ENCODE assay signal across 18 cellular contexts in the genomic region with DNA sequence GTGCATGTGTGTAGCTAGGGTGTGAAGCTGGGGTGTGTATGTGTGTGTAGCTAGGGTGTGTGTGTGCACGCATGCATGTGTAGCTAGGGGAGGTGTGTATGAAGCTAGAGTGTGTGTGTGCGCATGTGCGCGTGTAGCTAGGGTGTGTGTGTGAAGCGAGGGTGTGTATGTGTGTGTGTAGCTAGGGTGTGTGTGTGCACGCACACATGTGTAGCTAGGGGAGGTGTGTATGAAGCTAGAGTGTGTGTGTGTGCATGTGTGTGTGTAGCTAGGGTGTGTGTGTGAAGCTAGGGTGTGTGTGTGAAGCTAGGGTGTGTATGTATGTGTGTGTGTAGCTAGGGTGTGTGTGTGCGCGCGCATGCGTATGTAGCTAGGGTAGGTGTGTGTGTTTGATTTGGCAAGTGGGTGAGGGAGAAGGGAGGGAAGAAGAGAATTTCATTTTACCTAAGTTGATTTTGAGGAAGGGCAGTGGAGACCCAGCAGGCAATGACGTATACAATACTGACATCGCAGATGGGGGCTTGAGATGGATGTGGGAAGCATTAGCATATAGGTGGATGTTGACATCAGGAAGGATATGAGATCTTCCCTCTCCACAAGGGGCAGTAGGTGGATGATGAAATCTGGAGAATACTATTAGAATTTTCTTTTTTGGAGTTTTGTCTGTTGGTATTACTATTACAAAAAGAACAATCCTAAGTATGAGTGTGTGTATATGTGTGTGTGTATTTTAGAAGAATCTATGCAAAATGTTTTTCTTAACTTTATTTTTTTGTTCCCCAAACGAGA.
DNase-seq lines count a peak whose midpoint lies in the region; ATAC-seq, FAIRE-seq and TF ChIP-seq lines count a peak whose summit lies in the region.
"Had no signal": no experiment of that assay in that cellular context is flagged by ENCODE, and none has a peak within 500 bp of the region (broad histone marks: within the 10 kb centered on the region; RNA-seq: fewer than 3 reads in every experiment).

No MANE protein-coding gene starts in this region.

- no peak overlapping the region for H3K4me2 ChIP-seq in neuronal stem cell (ENCODE audit: insufficient read depth, low read length, poor library complexity, severe bottlenecking)

- peaks cover 3% of the 10 kb centered on the region for H3K4me1 Mint-ChIP-seq in chondrocyte (ENCODE audit: low read depth)
- H3K4me1 Mint-ChIP-seq in effector memory CD8-positive, alpha-beta T cell (ENCODE audit: low read depth in 2 of 2), result peaks cover 4 to 11% of the 10 kb centered on the region in 2 donors

- no peak overlapping the region for H3K27ac Mint-ChIP-seq in chondrocyte (ENCODE audit: unreplicated experiment)
- H3K27ac Mint-ChIP-seq in effector memory CD8-positive, alpha-beta T cell, result no peak overlapping the region
- H3K27ac Mint-ChIP-seq: activated T-cell treated with anti-CD3 and anti-CD28 coated beads, Interleukin-2, amount 50 U/mL, for 24 hours had no signal

- H3K18ac ChIP-seq in neuronal stem cell (ENCODE audit: low read length), result no peak overlapping the region

- peaks cover 0 to 5% of the 10 kb centered on the region in 2 donors for H3K9me3 ChIP-seq in neuronal stem cell (replicated peaks in 1 of 2; ENCODE audit: control insufficient read depth in 2 of 2, insufficient read depth in 1 of 2, low read depth in 1 of 2, low read length in 2 of 2)
- H3K9me3 ChIP-seq: esophagus muscularis mucosa, left lung, thoracic aorta had no signal

- H2BK5ac ChIP-seq in neuronal stem cell (ENCODE audit: low read length), result peak overlapping the region; percentile 48

- TF ChIP-seq CTCF in LNCaP clone FGC (IDR thresholded peaks at IDR 0.05; ENCODE audit: control insufficient read depth, extremely low read depth, insufficient read depth), result 0 out of 2 replicates have a peak, but pooled peaks have one; percentile 5
- peak; percentile 39 for TF ChIP-seq CTCF in chondrocyte (IDR thresholded peaks at IDR 0.05)

- no peak overlapping the region for H2BK120ac ChIP-seq in neuronal stem cell (ENCODE audit: low read depth, low read length)

- H4K8ac ChIP-seq in neuronal stem cell (ENCODE audit: low read depth, low read length), result no peak overlapping the region

- H3K4me3 ChIP-seq in LNCaP clone FGC (ENCODE audit: low read depth, low read length) (no peak overlapping the region), neuronal stem cell (ENCODE audit: low read length in 2 of 2) (peak overlapping the region in 1 of 2 donors; percentile 72)
- H3K4me3 ChIP-seq: esophagus muscularis mucosa, left lung, thoracic aorta had no signal

- no peak overlapping the region for H3K27ac ChIP-seq in neuronal stem cell (replicated peaks; ENCODE audit: low read length)
- H3K27ac ChIP-seq: esophagus muscularis mucosa, left lung, thoracic aorta had no signal

- H4K91ac ChIP-seq in neuronal stem cell (ENCODE audit: low read depth, low read length, poor library complexity), result peak overlapping the region; percentile 26

- peaks cover 6 to 52% of the 10 kb centered on the region in 2 donors for H3K36me3 ChIP-seq in neuronal stem cell (replicated peaks in 1 of 2; ENCODE audit: control insufficient read depth in 2 of 2, insufficient read depth in 2 of 2, low read length in 2 of 2)

- H3K27me3 ChIP-seq in neuronal stem cell (ENCODE audit: control insufficient read depth in 3 of 3, insufficient read depth in 3 of 3, low read depth in 1 of 3, low read length in 3 of 3), result no peaks in the 10 kb centered on the region
- H3K27me3 ChIP-seq: esophagus muscularis mucosa, left lung had no signal

- H2AFZ ChIP-seq in neuronal stem cell (ENCODE audit: low read length), result no peak overlapping the region

- H2BK12ac ChIP-seq in neuronal stem cell (ENCODE audit: low read length), result no peak overlapping the region

- peaks cover 24% of the 10 kb centered on the region for H3K36me3 Mint-ChIP-seq in chondrocyte (ENCODE audit: low read depth)
- no peaks in the 10 kb centered on the region for H3K36me3 Mint-ChIP-seq in effector memory CD8-positive, alpha-beta T cell (ENCODE audit: insufficient read depth)

- H3K4me3 Mint-ChIP-seq in chondrocyte (ENCODE audit: unreplicated experiment), result no peak overlapping the region
- no peak overlapping the region for H3K4me3 Mint-ChIP-seq in effector memory CD8-positive, alpha-beta T cell
- H3K4me3 Mint-ChIP-seq: activated T-cell treated with anti-CD3 and anti-CD28 coated beads, Interleukin-2, amount 50 U/mL, for 24 hours had no signal

- peak overlapping the region; percentile 83 for H3K23ac ChIP-seq in neuronal stem cell (ENCODE audit: low read depth, low read length, poor library complexity)

- no peak overlapping the region for H2AK5ac ChIP-seq in neuronal stem cell (ENCODE audit: low read depth, low read length)

- H3K9ac ChIP-seq in neuronal stem cell (ENCODE audit: low read depth, low read length, poor library complexity), result peak overlapping the region; percentile 74

- FAIRE-seq in GM12891 (lab: Jason Lieb, UNC), result peak; percentile 78
- FAIRE-seq: colon had no signal

- no peak overlapping the region for H3K4ac ChIP-seq in neuronal stem cell (ENCODE audit: low read length)

- WGBS in neuronal stem cell (ENCODE audit: extremely low coverage in 2 of 2, insufficient read length in 2 of 2, insufficient replicate concordance in 1 of 2), 2 donors, result 100% methylated on average over 4 of the region's 13 CpGs; no CpG with 5 or more reads in 1 of the 2 donors

- no peaks in the 10 kb centered on the region for H3K79me1 ChIP-seq in neuronal stem cell (ENCODE audit: low read depth, low read length)

- ATAC-seq in effector memory CD8-positive, alpha-beta T cell (replicated peaks), result no peak
- ATAC-seq: left lung, Right ventricle myocardium inferior had no signal

- H3K4me1 ChIP-seq in neuronal stem cell (ENCODE audit: control insufficient read depth in 2 of 2, insufficient read depth in 1 of 2, low read depth in 1 of 2, low read length in 2 of 2), result peaks cover 0 to 3% of the 10 kb centered on the region in 2 donors
- H3K4me1 ChIP-seq: left lung had no signal

- no peak for TF ChIP-seq POLR2A in GM12891 (IDR thresholded peaks at IDR 0.05; ENCODE audit: low read depth, low read length)

- DNase-seq in GM12891 (ENCODE audit: insufficient read length, low spot score) (no peak), LNCaP clone FGC (ENCODE audit: low read depth) (no peak), chondrocyte (ENCODE audit: low spot score) (no peak), neuronal stem cell (ENCODE audit: low spot score) (no peak), Kasumi-1 (lab: John Stamatoyannopoulos, UW) (no peak)
- DNase-seq in central memory CD4-positive, alpha-beta T cell, result no peak
- DNase-seq in effector memory CD8-positive, alpha-beta T cell, result no peak
- DNase-seq: activated CD4-positive, alpha-beta T cell treated with anti-CD3 and anti-CD28 coated beads, Interleukin-2, amount 50 U/mL, for 1 hour; activated T-cell treated with anti-CD3 and anti-CD28 coated beads, Interleukin-2, amount 50 U/mL, for 24 hours; hypothalamus; left lung; NCI-H1105 treated with DMSO at 0.1 percent for 48 hours; NCI-H774; T-helper 9 cell had no signal

- H2BK15ac ChIP-seq in neuronal stem cell (ENCODE audit: low read length), result no peak overlapping the region

- H3K27me3 Mint-ChIP-seq in chondrocyte (ENCODE audit: low read depth), result no peaks in the 10 kb centered on the region
- H3K27me3 Mint-ChIP-seq in effector memory CD8-positive, alpha-beta T cell, result no peaks in the 10 kb centered on the region
- H3K27me3 Mint-ChIP-seq: activated T-cell treated with anti-CD3 and anti-CD28 coated beads, Interleukin-2, amount 50 U/mL, for 24 hours had no signal

- H3K9me3 Mint-ChIP-seq in chondrocyte (ENCODE audit: low read depth), result no peaks in the 10 kb centered on the region
- no peaks in the 10 kb centered on the region for H3K9me3 Mint-ChIP-seq in effector memory CD8-positive, alpha-beta T cell
- H3K9me3 Mint-ChIP-seq: activated T-cell treated with anti-CD3 and anti-CD28 coated beads, Interleukin-2, amount 50 U/mL, for 24 hours had no signal

- no peak overlapping the region for H3K14ac ChIP-seq in neuronal stem cell (ENCODE audit: low read length)

TF ChIP-seq in GM12891, 5 proteins besides CTCF, POLR2A, EP300 and RAD21:
- TF ChIP-seq TAF1 (IDR thresholded peaks at IDR 0.05; ENCODE audit: low read depth, low read length), result no peak
- no peak for TF ChIP-seq POLR2AphosphoS5 (IDR thresholded peaks at IDR 0.05; ENCODE audit: low read depth, low read length)
- no peak for TF ChIP-seq POU2F2 (IDR thresholded peaks at IDR 0.05; ENCODE audit: low read depth, low read length)
- TF ChIP-seq SPI1 (IDR thresholded peaks at IDR 0.05; ENCODE audit: low read depth, low read length), result no peak
- no peak for TF ChIP-seq PAX5 (IDR thresholded peaks at IDR 0.05; ENCODE audit: insufficient read depth, low read length, severe bottlenecking)
